ENCODE assay signal across 16 cellular contexts in the genomic region with DNA sequence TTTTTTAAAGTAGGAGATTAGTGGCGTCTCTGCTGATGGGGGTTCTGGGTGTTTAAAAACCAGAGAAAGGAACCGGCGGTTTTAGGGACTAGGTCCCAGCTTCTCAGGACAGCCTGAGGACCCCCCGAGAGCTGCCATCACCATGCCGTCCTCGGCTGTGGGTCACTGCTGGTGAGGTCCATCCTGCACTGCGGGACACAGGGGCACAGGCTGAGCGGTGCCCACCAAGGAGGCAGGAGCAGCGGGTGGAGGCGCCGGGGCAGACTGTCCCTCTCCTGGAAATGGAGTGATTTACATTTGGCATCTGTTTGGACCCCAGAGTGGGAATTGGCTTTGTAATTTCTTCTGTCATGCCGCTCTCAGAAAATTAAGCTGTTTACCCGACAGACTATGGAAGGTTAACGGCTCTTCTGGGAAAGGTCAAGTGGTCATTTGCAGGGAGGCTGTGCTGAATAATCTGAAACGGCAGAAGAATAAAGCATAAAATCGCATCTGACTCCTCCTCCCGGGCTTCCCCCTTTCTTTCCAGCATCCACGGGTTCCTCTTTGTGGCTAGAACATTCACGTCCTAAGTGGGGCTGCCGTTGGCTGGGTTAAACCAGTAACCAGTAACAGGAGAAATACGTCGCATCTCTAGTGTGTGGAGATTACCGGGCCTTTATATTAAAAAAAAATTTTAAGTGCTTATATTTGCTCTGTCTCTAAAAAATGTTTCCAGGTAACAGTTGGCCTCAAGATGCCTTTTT. TPM values are rescaled to one million over a fixed set of nuclear protein-coding genes. Genes with fewer than 3 reads are reported as not detected.
DNase-seq lines count a peak whose midpoint lies in the region; ATAC-seq and TF ChIP-seq lines count a peak whose summit lies in the region.
"Had no signal": no experiment of that assay in that cellular context is flagged by ENCODE, and none has a peak within 500 bp of the region (broad histone marks: within the 10 kb centered on the region; RNA-seq: fewer than 3 reads in every experiment).

No MANE protein-coding gene starts in this region.

- no peak overlapping the region for H3K4me3 ChIP-seq in Caco-2 (ENCODE audit: low read depth, low read length)
- H3K4me3 ChIP-seq: body of pancreas had no signal

- intact Hi-C loops in dendritic cell treated with granulocyte-macrophage colony-stimulating factor and Interleukin-4, amounts not matched to agents 40 ng/mL and 50 ng/mL, for 4 days (cut with micrococcal nuclease), result no loop called here
- intact Hi-C loops in Caco-2 (cut with micrococcal nuclease; ENCODE audit: unreplicated experiment), result no loop called here

- CTCF ChIA-PET in activated naive CD4-positive, alpha-beta T cell treated with anti-CD3 and anti-CD28 coated beads, Interleukin-2, amount 10 ng/mL, durations not matched to agents 7 days and 5 days (lab: Charles Lee), result interaction anchor here (1.3 kb wide), 1 partner anchor 29 kb away, joined by 4 read pairs; no protein-coding TSS in a partner anchor
- CTCF ChIA-PET in Caco-2 (lab: Charles Lee), result no interaction called here

- BruUV-seq in Caco-2 (replicated peaks; lab: Mats Ljungman, UMichigan), result no TSS peak

- peak overlapping the region; percentile 88 for H3K27ac Mint-ChIP-seq in activated naive CD4-positive, alpha-beta T cell treated with anti-CD3 and anti-CD28 coated beads, Interleukin-2, amount 10 ng/mL, durations not matched to agents 7 days and 5 days
- H3K27ac Mint-ChIP-seq in dendritic cell treated with granulocyte-macrophage colony-stimulating factor and Interleukin-4, amounts not matched to agents 40 ng/mL and 50 ng/mL, for 4 days, result peak overlapping the region; percentile 73
- H3K27ac Mint-ChIP-seq in stimulated activated naive B cell treated with anti-CD40 and anti-IgM and Interleukin-4, amounts not matched to agents 10 μg/mL and 1 μg/mL and 100 μg/mL, for 72 hours, result peak overlapping the region; percentile 67
- H3K27ac Mint-ChIP-seq in Caco-2 (ENCODE audit: unreplicated experiment), result no peak overlapping the region

- no peaks in the 10 kb centered on the region for H3K9me3 ChIP-seq in Caco-2
- H3K9me3 ChIP-seq: body of pancreas had no signal

- H3K27me3 ChIP-seq in Caco-2 (replicated peaks; ENCODE audit: control insufficient read depth, insufficient read depth, low read length), result no peaks in the 10 kb centered on the region
- H3K27me3 ChIP-seq: body of pancreas had no signal

- ATAC-seq in stimulated activated naive B cell treated with anti-CD40 and anti-IgM and Interleukin-4, amounts not matched to agents 10 μg/mL and 1 μg/mL and 100 μg/mL, for 72 hours (replicated peaks), result peak; percentile 33 to 56
- ATAC-seq: body of pancreas had no signal

- POLR2A ChIA-PET in Caco-2 (lab: Charles Lee), result no interaction called here

- H3K4me1 Mint-ChIP-seq in activated naive CD4-positive, alpha-beta T cell treated with anti-CD3 and anti-CD28 coated beads, Interleukin-2, amount 10 ng/mL, durations not matched to agents 7 days and 5 days, result peaks cover 17% of the 10 kb centered on the region
- peaks cover 22% of the 10 kb centered on the region for H3K4me1 Mint-ChIP-seq in dendritic cell treated with granulocyte-macrophage colony-stimulating factor and Interleukin-4, amounts not matched to agents 40 ng/mL and 50 ng/mL, for 4 days (ENCODE audit: low read depth)
- H3K4me1 Mint-ChIP-seq in stimulated activated naive B cell treated with anti-CD40 and anti-IgM and Interleukin-4, amounts not matched to agents 10 μg/mL and 1 μg/mL and 100 μg/mL, for 72 hours, result peaks cover 8 to 22% of the 10 kb centered on the region in 2 donors
- H3K4me1 Mint-ChIP-seq in Caco-2 (ENCODE audit: low read depth, unreplicated experiment), result peaks cover 6% of the 10 kb centered on the region

- H3K36me3 Mint-ChIP-seq in activated naive CD4-positive, alpha-beta T cell treated with anti-CD3 and anti-CD28 coated beads, Interleukin-2, amount 10 ng/mL, durations not matched to agents 7 days and 5 days, result no peaks in the 10 kb centered on the region
- peaks cover 23% of the 10 kb centered on the region for H3K36me3 Mint-ChIP-seq in dendritic cell treated with granulocyte-macrophage colony-stimulating factor and Interleukin-4, amounts not matched to agents 40 ng/mL and 50 ng/mL, for 4 days (ENCODE audit: low read depth)
- peaks cover 5 to 11% of the 10 kb centered on the region in 2 donors for H3K36me3 Mint-ChIP-seq in stimulated activated naive B cell treated with anti-CD40 and anti-IgM and Interleukin-4, amounts not matched to agents 10 μg/mL and 1 μg/mL and 100 μg/mL, for 72 hours
- H3K36me3 Mint-ChIP-seq in Caco-2 (ENCODE audit: insufficient read depth, unreplicated experiment), result peaks cover 5% of the 10 kb centered on the region

- H3K4me1 ChIP-seq in Caco-2, result peaks cover 3% of the 10 kb centered on the region; the same call in 1 of the 2 replicates
- H3K4me1 ChIP-seq: body of pancreas had no signal

- H3K36me3 ChIP-seq in Caco-2 (ENCODE audit: control insufficient read depth, insufficient read depth, low read length), result no peaks in the 10 kb centered on the region; the same call in 1 of the 2 replicates

- H3K4me3 Mint-ChIP-seq in activated naive CD4-positive, alpha-beta T cell treated with anti-CD3 and anti-CD28 coated beads, Interleukin-2, amount 10 ng/mL, durations not matched to agents 7 days and 5 days, result peak overlapping the region; percentile 28
- H3K4me3 Mint-ChIP-seq in dendritic cell treated with granulocyte-macrophage colony-stimulating factor and Interleukin-4, amounts not matched to agents 40 ng/mL and 50 ng/mL, for 4 days, result peak overlapping the region; percentile 55
- H3K4me3 Mint-ChIP-seq in stimulated activated naive B cell treated with anti-CD40 and anti-IgM and Interleukin-4, amounts not matched to agents 10 μg/mL and 1 μg/mL and 100 μg/mL, for 72 hours, result peak overlapping the region; percentile 17 to 78
- H3K4me3 Mint-ChIP-seq in Caco-2 (ENCODE audit: unreplicated experiment), result no peak overlapping the region

- no peak for TF ChIP-seq CTCF in Caco-2 (IDR thresholded peaks at IDR 0.05; ENCODE audit: insufficient read depth in 1 of 2, low read depth in 1 of 2, low read length in 1 of 2, severe bottlenecking in 1 of 2, unreplicated experiment in 1 of 2)

- H3K27me3 Mint-ChIP-seq in activated naive CD4-positive, alpha-beta T cell treated with anti-CD3 and anti-CD28 coated beads, Interleukin-2, amount 10 ng/mL, durations not matched to agents 7 days and 5 days, result no peaks in the 10 kb centered on the region
- H3K27me3 Mint-ChIP-seq in dendritic cell treated with granulocyte-macrophage colony-stimulating factor and Interleukin-4, amounts not matched to agents 40 ng/mL and 50 ng/mL, for 4 days, result no peaks in the 10 kb centered on the region
- H3K27me3 Mint-ChIP-seq in stimulated activated naive B cell treated with anti-CD40 and anti-IgM and Interleukin-4, amounts not matched to agents 10 μg/mL and 1 μg/mL and 100 μg/mL, for 72 hours, result no peaks in the 10 kb centered on the region
- H3K27me3 Mint-ChIP-seq in Caco-2 (ENCODE audit: insufficient read depth, unreplicated experiment), result no peaks in the 10 kb centered on the region
- H3K27me3 Mint-ChIP-seq: stimulated activated naive CD8-positive, alpha-beta T cell treated with anti-CD3 and anti-CD28 coated beads, Interleukin-15, Interleukin-2, amounts not matched to agents 100 ng/mL and 50 ng/mL, for 24 hours had no signal

- H3K9me3 Mint-ChIP-seq in activated naive CD4-positive, alpha-beta T cell treated with anti-CD3 and anti-CD28 coated beads, Interleukin-2, amount 10 ng/mL, durations not matched to agents 7 days and 5 days, result no peaks in the 10 kb centered on the region
- H3K9me3 Mint-ChIP-seq in dendritic cell treated with granulocyte-macrophage colony-stimulating factor and Interleukin-4, amounts not matched to agents 40 ng/mL and 50 ng/mL, for 4 days, result no peaks in the 10 kb centered on the region
- no peaks in the 10 kb centered on the region for H3K9me3 Mint-ChIP-seq in stimulated activated naive B cell treated with anti-CD40 and anti-IgM and Interleukin-4, amounts not matched to agents 10 μg/mL and 1 μg/mL and 100 μg/mL, for 72 hours
- no peaks in the 10 kb centered on the region for H3K9me3 Mint-ChIP-seq in Caco-2 (ENCODE audit: unreplicated experiment)
- H3K9me3 Mint-ChIP-seq: stimulated activated naive CD8-positive, alpha-beta T cell treated with anti-CD3 and anti-CD28 coated beads, Interleukin-15, Interleukin-2, amounts not matched to agents 100 ng/mL and 50 ng/mL, for 24 hours had no signal

- no peak for DNase-seq in activated naive CD4-positive, alpha-beta T cell treated with anti-CD3 and anti-CD28 coated beads, Interleukin-2, amount 10 ng/mL, durations not matched to agents 7 days and 5 days
- DNase-seq in activated naive CD4-positive, alpha-beta T cell treated with Interleukin-2 at 50 U/mL for 16 hours, result no peak
- DNase-seq in NCI-H524 (lab: John Stamatoyannopoulos, UW), result peak; percentile 29 to 63
- no peak for DNase-seq in stimulated activated naive B cell treated with anti-CD40 and anti-IgM and Interleukin-4, amounts not matched to agents 10 μg/mL and 1 μg/mL and 100 μg/mL, for 72 hours
- DNase-seq in Caco-2, result no peak
- DNase-seq in stimulated activated CD4-positive, alpha-beta T cell treated with anti-CD3 and anti-CD28 coated beads, Interleukin-12 subunit alpha, Interleukin-12 subunit beta, amount 100 ng/mL, for 4 hours, result no peak
- DNase-seq in NCI-H345 (lab: John Stamatoyannopoulos, UW), result no peak
- DNase-seq: activated CD4-positive, CD25-positive, alpha-beta regulatory T cell; foreskin fibroblast; GOT3; NCI-H82; stimulated activated CD4-positive, alpha-beta T cell treated with anti-CD3 and anti-CD28 coated beads, Interleukin-4, amount 100 ng/mL, for 1 hour had no signal

RNA-seq across cellular contexts. Expression of gene LHPP, which starts 31.7 kb away (rescaled TPM):
- 10.5 and 15.9 TPM in 2 replicates for total RNA-seq in Caco-2 (2022)

RNA-seq across cellular contexts. Expression of gene NKX1-2, which starts 43.5 kb away (rescaled TPM):
- 2.0 and 2.8 TPM in 2 replicates for total RNA-seq in Caco-2 (2022)
- total RNA-seq: body of pancreas, renal cortical epithelial cell had no signal

Comparison
In these comparisons a context has a peak if more than half of its experiments do, and no peak if none do; other contexts are left out.
1. DNase-seq: peak in NCI-H524 (2 of 2); none in activated naive CD4-positive, alpha-beta T cell treated with anti-CD3 and anti-CD28 coated beads, Interleukin-2, amount 10 ng/mL, durations not matched to agents 7 days and 5 days (single experiment), activated naive CD4-positive, alpha-beta T cell treated with Interleukin-2 at 50 U/mL for 16 hours (single experiment), stimulated activated naive B cell treated with anti-CD40 and anti-IgM and Interleukin-4, amounts not matched to agents 10 μg/mL and 1 μg/mL and 100 μg/mL, for 72 hours (single experiment), Caco-2 (0 of 2), stimulated activated CD4-positive, alpha-beta T cell treated with anti-CD3 and anti-CD28 coated beads, Interleukin-12 subunit alpha, Interleukin-12 subunit beta, amount 100 ng/mL, for 4 hours (single experiment) and NCI-H345 (single experiment).